ENCODE assay signal across 16 cellular contexts in the genomic region with DNA sequence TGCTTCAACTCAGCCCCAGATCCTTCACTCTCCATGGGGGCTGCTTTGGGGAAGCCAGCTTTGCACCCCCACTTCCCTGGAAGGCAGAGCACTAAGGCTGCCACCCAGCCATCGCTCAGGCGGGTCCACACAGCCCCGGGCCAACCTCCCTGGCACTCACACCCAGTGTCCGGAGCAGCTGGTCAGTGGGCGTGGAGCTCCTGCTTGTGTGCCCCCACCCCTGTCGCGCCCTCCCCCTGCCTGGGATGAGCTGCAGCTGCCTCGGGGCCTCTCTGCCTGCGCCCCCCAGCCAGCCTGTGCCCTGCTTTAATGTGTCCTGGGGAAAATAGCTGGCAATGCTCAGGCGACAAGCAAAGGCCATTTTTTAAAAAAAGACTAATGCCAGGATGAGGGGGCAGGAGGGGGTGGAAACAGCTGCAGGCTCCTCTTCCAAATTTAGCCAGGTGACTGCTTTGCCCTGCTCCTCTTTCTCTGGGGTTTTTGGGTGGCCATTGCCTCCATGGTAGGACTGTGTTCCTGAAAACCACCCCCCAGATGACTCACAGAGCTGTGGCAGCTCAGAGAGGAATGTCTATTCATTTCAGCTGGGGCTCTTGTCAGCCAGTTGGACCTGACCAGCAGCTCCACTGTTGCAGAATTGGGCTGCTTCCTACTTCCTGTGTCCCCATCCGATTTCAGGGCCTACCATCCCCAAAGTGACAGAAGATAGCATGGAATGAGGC.
DNase-seq lines count a peak whose midpoint lies in the region; ATAC-seq and TF ChIP-seq lines count a peak whose summit lies in the region.
"Had no signal": no experiment of that assay in that cellular context is flagged by ENCODE, and none has a peak within 500 bp of the region (broad histone marks: within the 10 kb centered on the region; RNA-seq: fewer than 3 reads in every experiment).

No MANE protein-coding gene starts in this region.

- H3K27me3 Mint-ChIP-seq in natural killer cell treated with Interleukin-12 subunit alpha and Interleukin-12 subunit beta and Interleukin-15 and Interleukin-18, amount 100 ng/mL, for 72 hours, result peaks cover 7 to 9% of the 10 kb centered on the region in 2 donors
- peaks cover 57% of the 10 kb centered on the region for H3K27me3 Mint-ChIP-seq in T-helper 17 cell

- peak overlapping the region; percentile 38 for H3K4me2 ChIP-seq in PC-3 (ENCODE audit: low read length)
- no peak overlapping the region for H3K4me2 ChIP-seq in osteoblast (ENCODE audit: insufficient read depth, low read length)

- no peaks in the 10 kb centered on the region for H3K36me3 Mint-ChIP-seq in natural killer cell treated with Interleukin-12 subunit alpha and Interleukin-12 subunit beta and Interleukin-15 and Interleukin-18, amount 100 ng/mL, for 72 hours
- no peaks in the 10 kb centered on the region for H3K36me3 Mint-ChIP-seq in T-helper 17 cell (ENCODE audit: low read depth)
- H3K36me3 Mint-ChIP-seq: T-cell had no signal

- H3K27me3 ChIP-seq in PC-3 (ENCODE audit: low read length) (no peaks in the 10 kb centered on the region), esophagus (ENCODE audit: control insufficient read depth in 1 of 2, insufficient read depth in 2 of 2, low read length in 2 of 2) (no peaks in the 10 kb centered on the region), osteoblast (ENCODE audit: insufficient read depth, low read length) (no peaks in the 10 kb centered on the region)

- no peak overlapping the region for H3K4me3 ChIP-seq in PC-3 (ENCODE audit: low read length)
- no peak overlapping the region for H3K4me3 ChIP-seq in esophagus (ENCODE audit: low read depth in 1 of 2, low read length in 2 of 2)
- no peak overlapping the region for H3K4me3 ChIP-seq in osteoblast (ENCODE audit: insufficient read depth, low read length)
- H3K4me3 ChIP-seq: heart right ventricle, left ventricle myocardium inferior had no signal

- POLR2A ChIA-PET in PC-3 (lab: Charles Lee; ENCODE audit: unreplicated experiment), result no interaction called here

- H3K9me3 Mint-ChIP-seq in natural killer cell treated with Interleukin-12 subunit alpha and Interleukin-12 subunit beta and Interleukin-15 and Interleukin-18, amount 100 ng/mL, for 72 hours, result no peaks in the 10 kb centered on the region
- H3K9me3 Mint-ChIP-seq: activated T-cell treated with anti-CD3 and anti-CD28 coated beads, Interleukin-2, amount 50 U/mL, for 24 hours; CD4-positive, alpha-beta T cell; neural crest cell; T-cell had no signal

- H3K4me1 ChIP-seq in PC-3 (ENCODE audit: insufficient read depth, low read length) (peaks cover 79% of the 10 kb centered on the region), esophagus (ENCODE audit: control insufficient read depth in 2 of 2, insufficient read depth in 2 of 2, low read length in 1 of 2) (peaks cover 0 to 24% of the 10 kb centered on the region in 2 donors), osteoblast (ENCODE audit: insufficient read depth, low read length) (peaks cover 9% of the 10 kb centered on the region)
- H3K4me1 ChIP-seq: left ventricle myocardium inferior had no signal

- no peak overlapping the region for H3K27ac Mint-ChIP-seq in natural killer cell treated with Interleukin-12 subunit alpha and Interleukin-12 subunit beta and Interleukin-15 and Interleukin-18, amount 100 ng/mL, for 72 hours
- H3K27ac Mint-ChIP-seq in T-helper 17 cell, result no peak overlapping the region
- H3K27ac Mint-ChIP-seq: activated T-cell treated with anti-CD3 and anti-CD28 coated beads, Interleukin-2, amount 50 U/mL, for 24 hours; CD4-positive, alpha-beta T cell; T-cell had no signal

- H3K4me1 Mint-ChIP-seq in natural killer cell treated with Interleukin-12 subunit alpha and Interleukin-12 subunit beta and Interleukin-15 and Interleukin-18, amount 100 ng/mL, for 72 hours (ENCODE audit: low read depth in 2 of 2), result peaks cover 0 to 2% of the 10 kb centered on the region in 2 donors
- no peaks in the 10 kb centered on the region for H3K4me1 Mint-ChIP-seq in T-helper 17 cell
- H3K4me1 Mint-ChIP-seq: T-cell had no signal

- intact Hi-C loops in PC-3 (cut with micrococcal nuclease), result no loop called here

- no peaks in the 10 kb centered on the region for H4K20me1 ChIP-seq in PC-3 (ENCODE audit: low read length)
- H4K20me1 ChIP-seq in osteoblast (ENCODE audit: insufficient read depth, low read length), result peaks cover 84% of the 10 kb centered on the region

- H3K9ac ChIP-seq in PC-3 (ENCODE audit: low read length), result peak overlapping the region; percentile 38; the same call in 1 of the 2 replicates

- DNase-seq in GM03348 (ENCODE audit: low spot score) (peak; percentile 85), PC-3 (peak; percentile 86), osteoblast (ENCODE audit: insufficient read length, low spot score, missing footprints) (peak; percentile 94), T-helper 17 cell (no peak), omental fat pad (ENCODE audit: low spot score) (no peak), Kasumi-1 (lab: John Stamatoyannopoulos, UW) (no peak)
- DNase-seq in natural killer cell treated with Interleukin-12 subunit alpha and Interleukin-12 subunit beta and Interleukin-15 and Interleukin-18, amount 100 ng/mL, for 72 hours (ENCODE audit: low spot score), result no peak
- DNase-seq: activated CD4-positive, alpha-beta T cell treated with anti-CD3 and anti-CD28 coated beads for 1 hour; activated T-cell treated with anti-CD3 and anti-CD28 coated beads, Interleukin-2, amount 50 U/mL, for 24 hours; CD4-positive, alpha-beta T cell; heart right ventricle; left ventricle myocardium inferior; NCI-H2171 treated with DMSO at 0.1 percent for 48 hours; T-cell had no signal

- no peaks in the 10 kb centered on the region for H3K36me3 ChIP-seq in PC-3 (ENCODE audit: low read depth, low read length)
- H3K36me3 ChIP-seq in esophagus (ENCODE audit: control insufficient read depth in 2 of 2, insufficient read depth in 2 of 2, low read length in 1 of 2), result no peaks in the 10 kb centered on the region
- peaks cover 80% of the 10 kb centered on the region for H3K36me3 ChIP-seq in osteoblast (ENCODE audit: insufficient read depth, low read length)
- H3K36me3 ChIP-seq: heart right ventricle, left ventricle myocardium inferior had no signal

- H2AFZ ChIP-seq in PC-3 (ENCODE audit: low read length) (no peak overlapping the region), osteoblast (ENCODE audit: low read length) (no peak overlapping the region)

- CTCF ChIA-PET in PC-3 (lab: Charles Lee), result interaction anchor here (0.6 kb wide), 1 partner anchor 64 kb away, joined by 3 read pairs; no protein-coding TSS in a partner anchor

- no peak overlapping the region for H3K4me3 Mint-ChIP-seq in natural killer cell treated with Interleukin-12 subunit alpha and Interleukin-12 subunit beta and Interleukin-15 and Interleukin-18, amount 100 ng/mL, for 72 hours
- H3K4me3 Mint-ChIP-seq in T-helper 17 cell, result no peak overlapping the region
- H3K4me3 Mint-ChIP-seq: activated T-cell treated with anti-CD3 and anti-CD28 coated beads, Interleukin-2, amount 50 U/mL, for 24 hours; CD4-positive, alpha-beta T cell; neural crest cell; T-cell had no signal

- H3K9me3 ChIP-seq in PC-3 (ENCODE audit: low read length) (no peaks in the 10 kb centered on the region), esophagus (ENCODE audit: control insufficient read depth in 2 of 2, insufficient read depth in 1 of 2, low read depth in 1 of 2, low read length in 1 of 2) (no peaks in the 10 kb centered on the region), osteoblast (ENCODE audit: low read depth, low read length) (no peaks in the 10 kb centered on the region), T-helper 17 cell (ENCODE audit: control insufficient read depth, low read length, poor library complexity, severe bottlenecking) (no peaks in the 10 kb centered on the region)
- H3K9me3 ChIP-seq: heart right ventricle, left ventricle myocardium inferior had no signal

- BruUV-seq in PC-3 (replicated peaks; lab: Mats Ljungman, UMichigan), result no TSS peak

- WGBS in esophagus, 2 donors, result 72 to 74% methylated on average over 11 of the region's 11 CpGs

- TF ChIP-seq CTCF in PC-3 (conservative IDR thresholded peaks at IDR 0.05; ENCODE audit: low read depth, low read length) (no peak), osteoblast (IDR thresholded peaks at IDR 0.05; ENCODE audit: extremely low read depth, low read depth, low read length) (no peak), omental fat pad (IDR thresholded peaks at IDR 0.05) (no peak)

- H3K79me2 ChIP-seq in PC-3 (ENCODE audit: low read length) (no peaks in the 10 kb centered on the region), osteoblast (ENCODE audit: insufficient read depth, low read length) (no peaks in the 10 kb centered on the region)

- H3K27ac ChIP-seq in PC-3 (ENCODE audit: low read length), result peak overlapping the region; percentile 89
- peak overlapping the region; percentile 84 to 90 for H3K27ac ChIP-seq in esophagus (ENCODE audit: low read depth in 2 of 2, low read length in 1 of 2)
- H3K27ac ChIP-seq in osteoblast (ENCODE audit: low read depth, low read length), result no peak overlapping the region
- H3K27ac ChIP-seq: heart right ventricle, left ventricle myocardium inferior had no signal

- ATAC-seq in PC-3 (peak; percentile 55), T-helper 17 cell (no peak), omental fat pad (ENCODE audit: low FRiP score) (no peak)
- ATAC-seq in natural killer cell treated with Interleukin-12 subunit alpha and Interleukin-12 subunit beta and Interleukin-15 and Interleukin-18, amount 100 ng/mL, for 72 hours, result no peak
- ATAC-seq: heart right ventricle, T-cell had no signal

- no peaks in the 10 kb centered on the region for H3F3A ChIP-seq in PC-3 (ENCODE audit: low read length, unreplicated experiment)

- H3K9me2 ChIP-seq in PC-3 (replicated peaks; ENCODE audit: low read length), result no peaks in the 10 kb centered on the region

Comparison
In these comparisons a context has a peak if more than half of its experiments do, and no peak if none do; other contexts are left out.
1. DNase-seq: peak in GM03348 (single experiment), PC-3 (single experiment) and osteoblast (single experiment); none in natural killer cell treated with Interleukin-12 subunit alpha and Interleukin-12 subunit beta and Interleukin-15 and Interleukin-18, amount 100 ng/mL, for 72 hours (single experiment), T-helper 17 cell (0 of 3), omental fat pad (single experiment) and Kasumi-1 (0 of 2).